Comparison of ENCODE assay signal across 1 cellular context in the genomic region with DNA sequence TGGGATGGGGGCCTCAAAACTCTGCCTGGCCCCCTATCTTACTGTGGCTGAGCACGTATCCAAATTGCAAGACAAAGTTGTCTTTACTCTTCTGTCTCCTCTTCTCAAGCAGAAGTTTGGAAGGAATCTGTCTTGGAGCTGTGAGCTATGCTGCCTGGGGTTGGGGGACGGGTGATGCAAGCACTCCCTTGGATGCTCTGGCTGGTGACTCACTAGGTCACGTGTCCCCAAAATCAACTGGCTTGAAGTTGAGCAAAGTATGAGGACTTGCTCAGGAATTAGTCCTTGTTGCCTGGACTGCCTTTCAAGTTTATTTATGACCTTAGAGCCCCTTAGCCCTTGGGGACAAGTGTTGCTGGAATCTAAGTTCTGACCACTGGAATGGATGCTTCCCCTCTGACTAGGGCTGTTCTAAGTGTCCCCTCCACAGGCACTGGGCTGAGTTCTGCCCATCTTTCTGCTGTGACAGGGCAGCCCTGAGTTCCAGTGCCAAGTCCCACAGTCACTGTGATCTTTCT.
TF ChIP-seq lines count a peak whose summit lies in the region.

No MANE protein-coding gene starts in this region.

TF ChIP-seq in K562, 482 proteins besides CTCF, POLR2A, EP300 and RAD21 (continued from another document and continues in another):
- TF ChIP-seq MCM3 (IDR thresholded peaks at IDR 0.05) (no peak), HDAC1 (IDR thresholded peaks at IDR 0.05) (no peak), CBX5 (IDR thresholded peaks at IDR 0.05; ENCODE audit: borderline replicate concordance, low read depth) (no peak), SMAD3 (CRISPR knock-in tag; conservative IDR thresholded peaks at IDR 0.05) (no peak), JUND (IDR thresholded peaks at IDR 0.05; ENCODE audit: borderline replicate concordance, low read depth, low read length) (peak; percentile 91), JUND (tag; IDR thresholded peaks at IDR 0.05; ENCODE audit: borderline replicate concordance, low read depth, low read length) (peak; percentile 83; the same call in 2 of the 3 replicates), ATF7 (IDR thresholded peaks at IDR 0.05) (peak; percentile 44; the same call in 1 of the 2 replicates), DMBX1 (CRISPR knock-in tag; IDR thresholded peaks at IDR 0.05; ENCODE audit: borderline replicate concordance) (no peak), FOS (IDR thresholded peaks at IDR 0.05; ENCODE audit: extremely low read depth, insufficient read length) (peak; percentile 35), CBFA2T2 (conservative IDR thresholded peaks at IDR 0.05) (0 out of 2 replicates have a peak, but pooled peaks have one; percentile 29), CTBP1 (IDR thresholded peaks at IDR 0.05; ENCODE audit: borderline replicate concordance) (no peak), PHF21A (IDR thresholded peaks at IDR 0.05; ENCODE audit: borderline replicate concordance, low read depth) (no peak), FOSL1 (tag; conservative IDR thresholded peaks at IDR 0.05) (peak; percentile 95), NCOA2 (IDR thresholded peaks at IDR 0.05; ENCODE audit: partially characterized antibody in 2 of 2) (no peak), WHSC1 (IDR thresholded peaks at IDR 0.05; ENCODE audit: low read length) (no peak), FIP1L1 (IDR thresholded peaks at IDR 0.05; ENCODE audit: low read depth, low read length, poor library complexity, severe bottlenecking) (no peak), TRIM24 (IDR thresholded peaks at IDR 0.05) (peak; percentile 5 to 56; a peak in 1 of 4 replicates), ZNF584 (CRISPR knock-in tag; IDR thresholded peaks at IDR 0.05; ENCODE audit: low read depth) (0 out of 2 replicates have a peak, but pooled peaks have one; percentile 7), ZC3H11A (IDR thresholded peaks at IDR 0.05; ENCODE audit: low read depth, low read length) (no peak), LARP7 (IDR thresholded peaks at IDR 0.05) (no peak), SREBF2 (CRISPR knock-in tag; IDR thresholded peaks at IDR 0.05) (no peak), NFRKB (IDR thresholded peaks at IDR 0.05; ENCODE audit: low read depth) (no peak), RCOR1 (IDR thresholded peaks at IDR 0.05; ENCODE audit: borderline replicate concordance in 1 of 2, low read depth in 2 of 2, low read length in 2 of 2) (peak in 1 of 2 experiments; percentile 20; a peak in 1 of 4 replicates), CAMTA2 (CRISPR knock-in tag; conservative IDR thresholded peaks at IDR 0.05) (no peak), DDX20 (tag; IDR thresholded peaks at IDR 0.05; ENCODE audit: low read depth) (no peak), CEBPG (CRISPR knock-in tag; IDR thresholded peaks at IDR 0.05) (no peak), CEBPG (tag; conservative IDR thresholded peaks at IDR 0.05 in 1 of 2, IDR thresholded peaks at IDR 0.05 in 1 of 2) (peak; percentile 74 to 88), RHOXF2B (CRISPR knock-in tag; conservative IDR thresholded peaks at IDR 0.05) (no peak), SMAD4 (CRISPR knock-in tag; conservative IDR thresholded peaks at IDR 0.05) (no peak), CEBPB (tag; IDR thresholded peaks at IDR 0.05) (peak; percentile 66), ZNF699 (CRISPR knock-in tag; IDR thresholded peaks at IDR 0.05; ENCODE audit: insufficient replicate concordance) (no peak)
- TF ChIP-seq, protein P1, sequence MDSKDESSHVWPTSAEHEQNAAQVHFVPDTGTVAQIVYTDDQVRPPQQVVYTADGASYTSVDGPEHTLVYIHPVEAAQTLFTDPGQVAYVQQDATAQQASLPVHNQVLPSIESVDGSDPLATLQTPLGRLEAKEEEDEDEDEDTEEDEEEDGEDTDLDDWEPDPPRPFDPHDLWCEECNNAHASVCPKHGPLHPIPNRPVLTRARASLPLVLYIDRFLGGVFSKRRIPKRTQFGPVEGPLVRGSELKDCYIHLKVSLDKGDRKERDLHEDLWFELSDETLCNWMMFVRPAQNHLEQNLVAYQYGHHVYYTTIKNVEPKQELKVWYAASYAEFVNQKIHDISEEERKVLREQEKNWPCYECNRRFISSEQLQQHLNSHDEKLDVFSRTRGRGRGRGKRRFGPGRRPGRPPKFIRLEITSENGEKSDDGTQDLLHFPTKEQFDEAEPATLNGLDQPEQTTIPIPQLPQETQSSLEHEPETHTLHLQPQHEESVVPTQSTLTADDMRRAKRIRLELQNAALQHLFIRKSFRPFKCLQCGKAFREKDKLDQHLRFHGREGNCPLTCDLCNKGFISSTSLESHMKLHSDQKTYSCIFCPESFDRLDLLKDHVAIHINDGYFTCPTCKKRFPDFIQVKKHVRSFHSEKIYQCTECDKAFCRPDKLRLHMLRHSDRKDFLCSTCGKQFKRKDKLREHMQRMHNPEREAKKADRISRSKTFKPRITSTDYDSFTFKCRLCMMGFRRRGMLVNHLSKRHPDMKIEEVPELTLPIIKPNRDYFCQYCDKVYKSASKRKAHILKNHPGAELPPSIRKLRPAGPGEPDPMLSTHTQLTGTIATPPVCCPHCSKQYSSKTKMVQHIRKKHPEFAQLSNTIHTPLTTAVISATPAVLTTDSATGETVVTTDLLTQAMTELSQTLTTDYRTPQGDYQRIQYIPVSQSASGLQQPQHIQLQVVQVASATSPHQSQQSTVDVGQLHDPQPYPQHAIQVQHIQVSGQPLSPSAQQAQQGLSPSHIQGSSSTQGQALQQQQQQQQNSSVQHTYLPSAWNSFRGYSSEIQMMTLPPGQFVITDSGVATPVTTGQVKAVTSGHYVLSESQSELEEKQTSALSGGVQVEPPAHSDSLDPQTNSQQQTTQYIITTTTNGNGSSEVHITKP (IDR thresholded peaks at IDR 0.05; ENCODE audit: partially characterized antibody), result no peak
- TF ChIP-seq, protein P2, sequence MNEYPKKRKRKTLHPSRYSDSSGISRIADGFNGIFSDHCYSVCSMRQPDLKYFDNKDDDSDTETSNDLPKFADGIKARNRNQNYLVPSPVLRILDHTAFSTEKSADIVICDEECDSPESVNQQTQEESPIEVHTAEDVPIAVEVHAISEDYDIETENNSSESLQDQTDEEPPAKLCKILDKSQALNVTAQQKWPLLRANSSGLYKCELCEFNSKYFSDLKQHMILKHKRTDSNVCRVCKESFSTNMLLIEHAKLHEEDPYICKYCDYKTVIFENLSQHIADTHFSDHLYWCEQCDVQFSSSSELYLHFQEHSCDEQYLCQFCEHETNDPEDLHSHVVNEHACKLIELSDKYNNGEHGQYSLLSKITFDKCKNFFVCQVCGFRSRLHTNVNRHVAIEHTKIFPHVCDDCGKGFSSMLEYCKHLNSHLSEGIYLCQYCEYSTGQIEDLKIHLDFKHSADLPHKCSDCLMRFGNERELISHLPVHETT (CRISPR knock-in tag; conservative IDR thresholded peaks at IDR 0.05 in 1 of 2, IDR thresholded peaks at IDR 0.05 in 1 of 2), result no peak
- TF ChIP-seq, protein P3, sequence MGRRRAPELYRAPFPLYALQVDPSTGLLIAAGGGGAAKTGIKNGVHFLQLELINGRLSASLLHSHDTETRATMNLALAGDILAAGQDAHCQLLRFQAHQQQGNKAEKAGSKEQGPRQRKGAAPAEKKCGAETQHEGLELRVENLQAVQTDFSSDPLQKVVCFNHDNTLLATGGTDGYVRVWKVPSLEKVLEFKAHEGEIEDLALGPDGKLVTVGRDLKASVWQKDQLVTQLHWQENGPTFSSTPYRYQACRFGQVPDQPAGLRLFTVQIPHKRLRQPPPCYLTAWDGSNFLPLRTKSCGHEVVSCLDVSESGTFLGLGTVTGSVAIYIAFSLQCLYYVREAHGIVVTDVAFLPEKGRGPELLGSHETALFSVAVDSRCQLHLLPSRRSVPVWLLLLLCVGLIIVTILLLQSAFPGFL (CRISPR knock-in tag; IDR thresholded peaks at IDR 0.05), result 0 out of 2 replicates have a peak, but pooled peaks have one; percentile 30
- TF ChIP-seq, protein P4, sequence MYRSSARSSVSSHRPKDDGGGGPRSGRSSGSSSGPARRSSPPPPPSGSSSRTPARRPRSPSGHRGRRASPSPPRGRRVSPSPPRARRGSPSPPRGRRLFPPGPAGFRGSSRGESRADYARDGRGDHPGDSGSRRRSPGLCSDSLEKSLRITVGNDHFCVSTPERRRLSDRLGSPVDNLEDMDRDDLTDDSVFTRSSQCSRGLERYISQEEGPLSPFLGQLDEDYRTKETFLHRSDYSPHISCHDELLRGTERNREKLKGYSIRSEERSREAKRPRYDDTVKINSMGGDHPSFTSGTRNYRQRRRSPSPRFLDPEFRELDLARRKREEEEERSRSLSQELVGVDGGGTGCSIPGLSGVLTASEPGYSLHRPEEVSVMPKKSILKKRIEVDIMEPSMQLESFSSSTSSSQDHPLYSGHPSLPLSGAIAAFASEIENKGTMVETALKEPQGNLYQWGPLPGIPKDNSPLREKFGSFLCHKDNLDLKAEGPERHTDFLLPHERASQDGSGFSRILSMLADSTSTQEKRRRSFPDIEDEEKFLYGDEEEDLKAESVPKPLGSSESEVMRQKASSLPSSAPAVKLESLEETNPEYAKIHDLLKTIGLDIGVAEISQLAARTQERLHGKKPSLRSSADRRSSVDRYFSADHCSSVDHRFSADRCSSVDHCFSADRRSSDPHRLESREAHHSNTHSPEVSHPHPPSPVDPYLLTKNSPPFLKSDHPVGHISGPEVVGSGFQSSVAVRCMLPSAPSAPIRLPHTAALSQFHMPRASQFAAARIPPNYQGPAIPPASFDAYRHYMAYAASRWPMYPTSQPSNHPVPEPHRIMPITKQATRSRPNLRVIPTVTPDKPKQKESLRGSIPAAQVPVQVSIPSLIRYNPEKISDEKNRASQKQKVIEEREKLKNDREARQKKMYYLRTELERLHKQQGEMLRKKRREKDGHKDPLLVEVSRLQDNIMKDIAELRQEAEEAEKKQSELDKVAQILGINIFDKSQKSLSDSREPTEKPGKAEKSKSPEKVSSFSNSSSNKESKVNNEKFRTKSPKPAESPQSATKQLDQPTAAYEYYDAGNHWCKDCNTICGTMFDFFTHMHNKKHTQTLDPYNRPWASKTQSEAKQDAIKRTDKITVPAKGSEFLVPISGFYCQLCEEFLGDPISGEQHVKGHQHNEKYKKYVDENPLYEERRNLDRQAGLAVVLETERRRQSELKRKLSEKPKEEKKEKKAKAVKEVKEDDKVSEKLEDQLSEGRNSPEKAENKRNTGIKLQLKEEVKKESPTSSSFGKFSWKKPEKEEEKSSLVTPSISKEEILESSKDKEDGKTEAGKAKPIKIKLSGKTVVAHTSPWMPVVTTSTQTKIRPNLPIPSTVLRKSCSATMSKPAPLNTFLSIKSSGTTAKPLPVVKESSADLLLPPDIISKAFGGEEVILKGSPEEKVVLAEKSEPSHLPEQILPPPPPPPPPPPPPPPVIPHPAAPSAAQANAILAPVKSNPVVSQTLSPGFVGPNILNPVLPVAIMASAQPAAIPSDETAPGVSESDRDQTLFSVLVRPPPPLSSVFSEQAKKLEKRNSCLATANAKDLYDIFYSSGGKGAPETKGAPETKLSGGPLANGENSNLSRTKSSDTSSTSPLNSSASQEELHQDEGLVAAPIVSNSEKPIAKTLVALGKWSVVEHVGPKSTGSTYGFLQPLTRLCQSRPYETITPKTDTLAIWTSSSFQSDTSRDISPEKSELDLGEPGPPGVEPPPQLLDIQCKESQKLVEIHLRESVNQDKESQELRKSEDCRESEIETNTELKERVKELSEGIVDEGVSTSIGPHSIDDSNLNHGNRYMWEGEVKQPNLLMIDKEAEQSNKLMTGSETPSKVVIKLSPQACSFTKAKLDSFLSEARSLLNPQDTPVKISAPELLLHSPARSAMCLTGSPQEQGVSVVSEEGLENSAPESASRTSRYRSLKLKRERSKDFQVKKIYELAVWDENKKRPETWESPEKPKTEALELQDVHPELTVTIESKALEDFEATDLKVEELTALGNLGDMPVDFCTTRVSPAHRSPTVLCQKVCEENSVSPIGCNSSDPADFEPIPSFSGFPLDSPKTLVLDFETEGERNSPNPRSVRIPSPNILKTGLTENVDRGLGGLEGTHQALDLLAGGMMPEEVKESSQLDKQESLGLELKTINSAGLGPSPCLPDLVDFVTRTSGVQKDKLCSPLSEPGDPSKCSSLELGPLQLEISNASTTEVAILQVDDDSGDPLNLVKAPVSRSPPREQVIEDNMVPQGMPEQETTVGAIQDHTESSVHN (IDR thresholded peaks at IDR 0.05; ENCODE audit: borderline replicate concordance in 1 of 2, low read depth in 1 of 2), result 0 out of 4 replicates have a peak, but pooled peaks of 1 of the 2 experiments have one; percentile 67
- TF ChIP-seq, protein P5, sequence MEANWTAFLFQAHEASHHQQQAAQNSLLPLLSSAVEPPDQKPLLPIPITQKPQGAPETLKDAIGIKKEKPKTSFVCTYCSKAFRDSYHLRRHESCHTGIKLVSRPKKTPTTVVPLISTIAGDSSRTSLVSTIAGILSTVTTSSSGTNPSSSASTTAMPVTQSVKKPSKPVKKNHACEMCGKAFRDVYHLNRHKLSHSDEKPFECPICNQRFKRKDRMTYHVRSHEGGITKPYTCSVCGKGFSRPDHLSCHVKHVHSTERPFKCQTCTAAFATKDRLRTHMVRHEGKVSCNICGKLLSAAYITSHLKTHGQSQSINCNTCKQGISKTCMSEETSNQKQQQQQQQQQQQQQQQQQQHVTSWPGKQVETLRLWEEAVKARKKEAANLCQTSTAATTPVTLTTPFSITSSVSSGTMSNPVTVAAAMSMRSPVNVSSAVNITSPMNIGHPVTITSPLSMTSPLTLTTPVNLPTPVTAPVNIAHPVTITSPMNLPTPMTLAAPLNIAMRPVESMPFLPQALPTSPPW (CRISPR knock-in tag; IDR thresholded peaks at IDR 0.05), result 0 out of 2 replicates have a peak, but pooled peaks have one; percentile 21
- TF ChIP-seq, protein P6, sequence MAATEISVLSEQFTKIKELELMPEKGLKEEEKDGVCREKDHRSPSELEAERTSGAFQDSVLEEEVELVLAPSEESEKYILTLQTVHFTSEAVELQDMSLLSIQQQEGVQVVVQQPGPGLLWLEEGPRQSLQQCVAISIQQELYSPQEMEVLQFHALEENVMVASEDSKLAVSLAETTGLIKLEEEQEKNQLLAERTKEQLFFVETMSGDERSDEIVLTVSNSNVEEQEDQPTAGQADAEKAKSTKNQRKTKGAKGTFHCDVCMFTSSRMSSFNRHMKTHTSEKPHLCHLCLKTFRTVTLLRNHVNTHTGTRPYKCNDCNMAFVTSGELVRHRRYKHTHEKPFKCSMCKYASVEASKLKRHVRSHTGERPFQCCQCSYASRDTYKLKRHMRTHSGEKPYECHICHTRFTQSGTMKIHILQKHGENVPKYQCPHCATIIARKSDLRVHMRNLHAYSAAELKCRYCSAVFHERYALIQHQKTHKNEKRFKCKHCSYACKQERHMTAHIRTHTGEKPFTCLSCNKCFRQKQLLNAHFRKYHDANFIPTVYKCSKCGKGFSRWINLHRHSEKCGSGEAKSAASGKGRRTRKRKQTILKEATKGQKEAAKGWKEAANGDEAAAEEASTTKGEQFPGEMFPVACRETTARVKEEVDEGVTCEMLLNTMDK (IDR thresholded peaks at IDR 0.05; ENCODE audit: borderline replicate concordance, insufficient read depth, low read depth, low read length, poor library complexity, severe bottlenecking), result no peak
- TF ChIP-seq, protein P7, sequence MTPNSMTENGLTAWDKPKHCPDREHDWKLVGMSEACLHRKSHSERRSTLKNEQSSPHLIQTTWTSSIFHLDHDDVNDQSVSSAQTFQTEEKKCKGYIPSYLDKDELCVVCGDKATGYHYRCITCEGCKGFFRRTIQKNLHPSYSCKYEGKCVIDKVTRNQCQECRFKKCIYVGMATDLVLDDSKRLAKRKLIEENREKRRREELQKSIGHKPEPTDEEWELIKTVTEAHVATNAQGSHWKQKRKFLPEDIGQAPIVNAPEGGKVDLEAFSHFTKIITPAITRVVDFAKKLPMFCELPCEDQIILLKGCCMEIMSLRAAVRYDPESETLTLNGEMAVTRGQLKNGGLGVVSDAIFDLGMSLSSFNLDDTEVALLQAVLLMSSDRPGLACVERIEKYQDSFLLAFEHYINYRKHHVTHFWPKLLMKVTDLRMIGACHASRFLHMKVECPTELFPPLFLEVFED (CRISPR knock-in tag; conservative IDR thresholded peaks at IDR 0.05), result no peak
- TF ChIP-seq, protein P8, sequence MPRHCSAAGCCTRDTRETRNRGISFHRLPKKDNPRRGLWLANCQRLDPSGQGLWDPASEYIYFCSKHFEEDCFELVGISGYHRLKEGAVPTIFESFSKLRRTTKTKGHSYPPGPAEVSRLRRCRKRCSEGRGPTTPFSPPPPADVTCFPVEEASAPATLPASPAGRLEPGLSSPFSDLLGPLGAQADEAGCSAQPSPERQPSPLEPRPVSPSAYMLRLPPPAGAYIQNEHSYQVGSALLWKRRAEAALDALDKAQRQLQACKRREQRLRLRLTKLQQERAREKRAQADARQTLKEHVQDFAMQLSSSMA (CRISPR knock-in tag; IDR thresholded peaks at IDR 0.05), result no peak
